ENCODE assay signal across 8 cellular contexts in the genomic region with DNA sequence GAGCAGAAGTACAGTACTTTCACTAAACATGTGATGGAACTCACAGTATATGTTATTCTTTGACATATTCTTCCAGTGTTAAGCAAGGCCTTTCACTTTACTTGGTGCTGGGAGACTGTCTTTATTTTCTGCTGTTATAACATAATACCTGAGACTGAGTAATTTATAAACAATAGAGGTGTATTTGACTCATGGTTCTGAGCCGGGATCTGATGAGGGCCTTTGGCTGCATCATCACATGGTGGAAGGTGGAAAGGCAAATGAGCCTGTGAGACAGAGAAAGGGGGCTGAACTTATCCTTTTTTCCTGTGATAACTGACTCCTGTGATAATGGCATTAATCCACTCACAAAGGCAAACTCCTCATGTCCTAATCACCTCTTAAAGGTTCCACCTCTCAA. TPM values are rescaled to one million over a fixed set of nuclear protein-coding genes. Genes with fewer than 3 reads are reported as not detected.
A peak's percentile ranks its signal among the peaks of the same experiment; 100 is the strongest.
DNase-seq lines count a peak whose midpoint lies in the region; ATAC-seq and TF ChIP-seq lines count a peak whose summit lies in the region.

No MANE protein-coding gene starts in this region.

- H3K27me3 ChIP-seq in DND-41 (ENCODE audit: insufficient read depth, low read length, poor library complexity), result no peaks in the 10 kb centered on the region

- no peaks in the 10 kb centered on the region for H3K9me2 ChIP-seq in OCI-LY7 (ENCODE audit: insufficient read depth, low read length)

- H2AFZ ChIP-seq in DND-41 (ENCODE audit: low read depth, low read length) (no peak overlapping the region), OCI-LY7 (ENCODE audit: low read length) (no peak overlapping the region)

- peaks cover 6% of the 10 kb centered on the region for H3K36me3 Mint-ChIP-seq in endothelial cell (ENCODE audit: low read depth, unreplicated experiment)
- peaks cover 9% of the 10 kb centered on the region for H3K36me3 Mint-ChIP-seq in osteocyte (ENCODE audit: unreplicated experiment)

- H3K4me2 ChIP-seq in DND-41 (ENCODE audit: insufficient read depth, low read length), result peak overlapping the region; percentile 93
- H3K4me2 ChIP-seq in OCI-LY7 (ENCODE audit: low read length), result peak overlapping the region; percentile 96

- H3K4me1 Mint-ChIP-seq in endothelial cell (ENCODE audit: unreplicated experiment) (peaks cover 25% of the 10 kb centered on the region), osteocyte (ENCODE audit: unreplicated experiment) (peaks cover 27% of the 10 kb centered on the region)

- DNase-seq in DND-41 (no peak), OCI-LY7 (ENCODE audit: low spot score) (no peak), endothelial cell (ENCODE audit: low spot score) (no peak), osteocyte (ENCODE audit: extremely low spot score, unreplicated experiment) (no peak), mucosa of gallbladder (ENCODE audit: low spot score) (no peak), DMS53 treated with DMSO at 0.1 percent for 48 hours (lab: John Stamatoyannopoulos, UW; ENCODE audit: unreplicated experiment) (no peak), GM19238 (ENCODE audit: insufficient read length, low spot score) (no peak)

- BruUV-seq in OCI-LY7 (replicated peaks; lab: Mats Ljungman, UMichigan), result no TSS peak

- H3K4me1 ChIP-seq in DND-41 (ENCODE audit: insufficient read depth, low read length) (peaks cover 39% of the 10 kb centered on the region), OCI-LY7 (ENCODE audit: insufficient read depth, low read length, poor library complexity, severe bottlenecking) (peaks cover 20% of the 10 kb centered on the region)

- H4K20me1 ChIP-seq in DND-41 (ENCODE audit: insufficient read depth, low read length) (peaks cover 19% of the 10 kb centered on the region; the same call in 1 of the 2 replicates), OCI-LY7 (ENCODE audit: insufficient read depth, low read length) (peaks cover 7% of the 10 kb centered on the region; the same call in 1 of the 2 replicates)

- H3K9me3 ChIP-seq in DND-41 (ENCODE audit: insufficient read depth, low read length, severe bottlenecking), result no peaks in the 10 kb centered on the region
- H3K9me3 ChIP-seq in OCI-LY7 (ENCODE audit: low read length), result no peaks in the 10 kb centered on the region

- H3K36me3 ChIP-seq in DND-41 (ENCODE audit: insufficient read depth, low read length) (peaks cover 26% of the 10 kb centered on the region), OCI-LY7 (ENCODE audit: insufficient read depth, low read length) (peaks cover 38% of the 10 kb centered on the region)

- ATAC-seq in DND-41 (ENCODE audit: insufficient read depth, low read depth) (no peak), GM21360 (IDR thresholded peaks at IDR 0.05; ENCODE audit: unreplicated experiment) (no peak)

- H3K4me3 Mint-ChIP-seq in endothelial cell (ENCODE audit: unreplicated experiment) (peak overlapping the region; percentile 98), osteocyte (ENCODE audit: unreplicated experiment) (peak overlapping the region; percentile 94)

- TF ChIP-seq CTCF in DND-41 (IDR thresholded peaks at IDR 0.05; ENCODE audit: borderline replicate concordance, extremely low read depth, low read length, poor library complexity, severe bottlenecking), result no peak
- TF ChIP-seq CTCF in OCI-LY7 (conservative IDR thresholded peaks at IDR 0.05; ENCODE audit: low read length), result no peak
- TF ChIP-seq CTCF in endothelial cell (IDR thresholded peaks at IDR 0.05; ENCODE audit: unreplicated experiment), result no peak
- no peak for TF ChIP-seq CTCF in osteocyte (IDR thresholded peaks at IDR 0.05)

- intact Hi-C loops in OCI-LY7 (cut with micrococcal nuclease; ENCODE audit: unreplicated experiment), result no loop called here

- H3K79me2 ChIP-seq in DND-41 (ENCODE audit: insufficient read depth, low read length) (peaks cover 64% of the 10 kb centered on the region), OCI-LY7 (ENCODE audit: insufficient read depth, low read depth, low read length) (peaks cover 51% of the 10 kb centered on the region)

- H3K27me3 Mint-ChIP-seq in endothelial cell (ENCODE audit: unreplicated experiment), result no peaks in the 10 kb centered on the region
- no peaks in the 10 kb centered on the region for H3K27me3 Mint-ChIP-seq in osteocyte (ENCODE audit: unreplicated experiment)

- POLR2A ChIA-PET in OCI-LY7 (lab: Charles Lee), result no interaction called here

- H3K4me3 ChIP-seq in DND-41 (ENCODE audit: low read depth in 1 of 2, low read length in 2 of 2) (peak overlapping the region; percentile 95 to 97; a peak in 3 of 4 replicates), OCI-LY7 (ENCODE audit: low read depth, low read length, poor library complexity, severe bottlenecking) (peak overlapping the region; percentile 94)

- H3K27ac Mint-ChIP-seq in endothelial cell (ENCODE audit: unreplicated experiment) (peak overlapping the region; percentile 100), osteocyte (ENCODE audit: unreplicated experiment) (peak overlapping the region; percentile 100)

- CTCF ChIA-PET in OCI-LY7 (lab: Charles Lee; ENCODE audit: unreplicated experiment), result no interaction called here

- H3K9me3 Mint-ChIP-seq in endothelial cell (ENCODE audit: unreplicated experiment) (no peaks in the 10 kb centered on the region), osteocyte (ENCODE audit: unreplicated experiment) (no peaks in the 10 kb centered on the region)

- peak overlapping the region; percentile 99 for H3K27ac ChIP-seq in DND-41 (ENCODE audit: low read length)
- no peak overlapping the region for H3K27ac ChIP-seq in OCI-LY7 (ENCODE audit: low read depth, low read length, poor library complexity, severe bottlenecking)

- H3K9ac ChIP-seq in DND-41 (ENCODE audit: low read depth, low read length), result peak overlapping the region; percentile 96; the same call in 1 of the 2 replicates

RNA-seq across cellular contexts. Expression of a gene that starts 1.4 kb away (rescaled TPM):
- 26.5 and 27.0 TPM in 2 replicates for total RNA-seq in OCI-LY7 (2014; rRNA removed; shearing (Covaris generic))
- total RNA-seq in OCI-LY7 (2022), result 40.9 and 47.9 TPM in 2 replicates
- 31.7 TPM for total RNA-seq in endothelial cell (ENCODE audit: unreplicated experiment)
- 27.3 and 30.5 TPM in 2 replicates for total RNA-seq in osteocyte
- 21.8 TPM for total RNA-seq in mucosa of gallbladder

RNA-seq across cellular contexts. Expression of a gene that starts 38.7 kb away (rescaled TPM):
- not detected in 2 replicates for total RNA-seq in OCI-LY7 (2014; rRNA removed; shearing (Covaris generic))
- not detected in 2 replicates for total RNA-seq in OCI-LY7 (2022)
- 0.31 TPM for total RNA-seq in endothelial cell (ENCODE audit: unreplicated experiment)
- 0.19 TPM in 1 of 2 replicates, not detected in the other for total RNA-seq in osteocyte
- 41.2 TPM for total RNA-seq in mucosa of gallbladder

RNA-seq across cellular contexts. Expression of a gene that starts 57.5 kb away (rescaled TPM):
- 9.9 and 10.0 TPM in 2 replicates for total RNA-seq in OCI-LY7 (2014; rRNA removed; shearing (Covaris generic))
- total RNA-seq in OCI-LY7 (2022) (33.6 and 41.7 TPM in 2 replicates), endothelial cell (ENCODE audit: unreplicated experiment) (56.2 TPM), osteocyte (59.4 and 62.2 TPM in 2 replicates), mucosa of gallbladder (39.7 TPM)

Comparison
In these comparisons a context has a peak if more than half of its experiments do, and no peak if none do; other contexts are left out.
1. RNA of a gene that starts 38.7 kb away (total RNA-seq): 41.2 TPM in mucosa of gallbladder (single experiment); 0.31 TPM in endothelial cell (single experiment), 0.19 TPM in osteocyte and not detected in OCI-LY7; every median in the first group is over 10 times any median in the second.